Comparison of ENCODE assay signal across 7 cellular contexts in genomic region chr18:6521804-6522418, GRCh38.
DNase-seq lines count a peak whose midpoint lies in the region; ATAC-seq and TF ChIP-seq lines count a peak whose summit lies in the region.

No MANE protein-coding gene starts in this region.

- H3K4me1 ChIP-seq in Loucy (ENCODE audit: insufficient read depth, low read length, poor library complexity, severe bottlenecking) = no peaks in the 10 kb centered on the region
- no peaks in the 10 kb centered on the region for H3K4me1 ChIP-seq in adipocyte (ENCODE audit: control insufficient read depth, insufficient read depth, low read length)
- H3K4me1 ChIP-seq in liver (ENCODE audit: control insufficient read depth in 4 of 4, insufficient read depth in 4 of 4, low read length in 3 of 4) = no peaks in the 10 kb centered on the region
- H3K4me1 ChIP-seq in neuronal stem cell (ENCODE audit: control insufficient read depth in 2 of 2, insufficient read depth in 1 of 2, low read depth in 1 of 2, low read length in 2 of 2) = no peaks in the 10 kb centered on the region

- no peak overlapping the region for H4K91ac ChIP-seq in neuronal stem cell (ENCODE audit: low read depth, low read length, poor library complexity)

- DNase-seq in DMS79 (lab: John Stamatoyannopoulos, UW) (peak; percentile 5), GM19240 (ENCODE audit: insufficient read length, low spot score) (peak; percentile 32), adipocyte (ENCODE audit: low read depth) (peak; percentile 64), neuronal stem cell (ENCODE audit: low spot score) (no peak)

- H3K9ac ChIP-seq in Loucy (ENCODE audit: low read depth, low read length, poor library complexity, severe bottlenecking) (no peak overlapping the region), adipocyte (ENCODE audit: low read length) (no peak overlapping the region), liver (ENCODE audit: low read depth in 1 of 2, low read length in 2 of 2) (no peak overlapping the region), neuronal stem cell (ENCODE audit: low read depth, low read length, poor library complexity) (no peak overlapping the region)

- H3K27ac ChIP-seq in liver (ENCODE audit: low read depth in 1 of 2, low read length in 2 of 2) (no peak overlapping the region), neuronal stem cell (replicated peaks; ENCODE audit: low read length) (no peak overlapping the region)

- WGBS in liver = 43% methylated on average over 1 of the region's 1 CpG
- WGBS in neuronal stem cell (ENCODE audit: extremely low coverage in 2 of 2, insufficient read length in 2 of 2, insufficient replicate concordance in 1 of 2), 2 donors = no CpG with 5 or more reads among the region's 1 CpG

- H3K27me3 ChIP-seq in Loucy (ENCODE audit: insufficient read depth, low read length, poor library complexity, severe bottlenecking) = no peaks in the 10 kb centered on the region
- peaks cover 12% of the 10 kb centered on the region for H3K27me3 ChIP-seq in adipocyte (replicated peaks; ENCODE audit: control insufficient read depth, insufficient read depth, low read length)
- no peaks in the 10 kb centered on the region for H3K27me3 ChIP-seq in liver (ENCODE audit: control insufficient read depth in 4 of 4, insufficient read depth in 4 of 4, low read length in 3 of 4)
- no peaks in the 10 kb centered on the region for H3K27me3 ChIP-seq in neuronal stem cell (ENCODE audit: control insufficient read depth in 3 of 3, insufficient read depth in 3 of 3, low read depth in 1 of 3, low read length in 3 of 3)

- ATAC-seq in HG02623 (IDR thresholded peaks at IDR 0.05; ENCODE audit: unreplicated experiment) = no peak

- H3K18ac ChIP-seq in neuronal stem cell (ENCODE audit: low read length) = no peak overlapping the region

- no peak overlapping the region for H3K14ac ChIP-seq in neuronal stem cell (ENCODE audit: low read length)

- TF ChIP-seq CTCF in Loucy (conservative IDR thresholded peaks at IDR 0.05; ENCODE audit: low read length) (peak; percentile 73), liver (IDR thresholded peaks at IDR 0.05; ENCODE audit: low read depth, low read length, missing input control) (peak; percentile 93)

- H3K4ac ChIP-seq in neuronal stem cell (ENCODE audit: low read length) = no peak overlapping the region

- H2BK5ac ChIP-seq in neuronal stem cell (ENCODE audit: low read length) = no peak overlapping the region

- no peak overlapping the region for H2BK120ac ChIP-seq in neuronal stem cell (ENCODE audit: low read depth, low read length)

- no peak overlapping the region for H2AK5ac ChIP-seq in neuronal stem cell (ENCODE audit: low read depth, low read length)

- H3K4me3 ChIP-seq in Loucy (ENCODE audit: low read length, poor library complexity, severe bottlenecking) (no peak overlapping the region), adipocyte (ENCODE audit: low read length) (no peak overlapping the region), liver (ENCODE audit: low read depth in 1 of 3, low read length in 3 of 3) (no peak overlapping the region), neuronal stem cell (ENCODE audit: low read length in 2 of 2) (no peak overlapping the region)

- H3K9me2 ChIP-seq in Loucy (replicated peaks; ENCODE audit: low read depth, low read length) = no peaks in the 10 kb centered on the region

- H3K79me2 ChIP-seq in Loucy (ENCODE audit: insufficient read depth, low read length) = no peaks in the 10 kb centered on the region

- no peak overlapping the region for H2BK12ac ChIP-seq in neuronal stem cell (ENCODE audit: low read length)

- no peak overlapping the region for H4K8ac ChIP-seq in neuronal stem cell (ENCODE audit: low read depth, low read length)

- no peak overlapping the region for H2BK15ac ChIP-seq in neuronal stem cell (ENCODE audit: low read length)

- H2AFZ ChIP-seq in Loucy (ENCODE audit: low read length) = no peak overlapping the region
- H2AFZ ChIP-seq in neuronal stem cell (ENCODE audit: low read length) = no peak overlapping the region

- H3K9me3 ChIP-seq in Loucy (ENCODE audit: insufficient read depth, low read depth, low read length) (no peaks in the 10 kb centered on the region), adipocyte (ENCODE audit: control insufficient read depth, low read length) (peaks cover 4% of the 10 kb centered on the region), liver (ENCODE audit: control insufficient read depth in 4 of 4, low read length in 3 of 4) (no peaks in the 10 kb centered on the region), neuronal stem cell (replicated peaks in 1 of 2; ENCODE audit: control insufficient read depth in 2 of 2, insufficient read depth in 1 of 2, low read depth in 1 of 2, low read length in 2 of 2) (no peaks in the 10 kb centered on the region)

- peak; percentile 85 to 90 for TF ChIP-seq RAD21 in liver (IDR thresholded peaks at IDR 0.05)

- no peaks in the 10 kb centered on the region for H4K20me1 ChIP-seq in Loucy (ENCODE audit: insufficient read depth, low read length, poor library complexity, severe bottlenecking)

- no peaks in the 10 kb centered on the region for H3F3A ChIP-seq in Loucy (ENCODE audit: low read depth)

- H3K36me3 ChIP-seq in Loucy (ENCODE audit: insufficient read depth, low read length) (no peaks in the 10 kb centered on the region), adipocyte (ENCODE audit: control insufficient read depth, insufficient read depth, low read length, severe bottlenecking) (no peaks in the 10 kb centered on the region), liver (ENCODE audit: control insufficient read depth in 4 of 4, insufficient read depth in 3 of 4, low read depth in 1 of 4, low read length in 3 of 4) (no peaks in the 10 kb centered on the region), neuronal stem cell (replicated peaks in 1 of 2; ENCODE audit: control insufficient read depth in 2 of 2, insufficient read depth in 2 of 2, low read length in 2 of 2) (no peaks in the 10 kb centered on the region)

- H3K4me2 ChIP-seq in Loucy (ENCODE audit: low read depth, low read length, poor library complexity, severe bottlenecking) (no peak overlapping the region), neuronal stem cell (ENCODE audit: insufficient read depth, low read length, poor library complexity, severe bottlenecking) (no peak overlapping the region)

- H3K23ac ChIP-seq in neuronal stem cell (ENCODE audit: low read depth, low read length, poor library complexity) = no peak overlapping the region

- H3K79me1 ChIP-seq in neuronal stem cell (ENCODE audit: low read depth, low read length) = no peaks in the 10 kb centered on the region

TF ChIP-seq in liver, 16 proteins besides CTCF, POLR2A, EP300 and RAD21 (continues in another document):
- TF ChIP-seq HNF4G (IDR thresholded peaks at IDR 0.05) (no peak), ATF3 (IDR thresholded peaks at IDR 0.05) (no peak), EGR1 (IDR thresholded peaks at IDR 0.05; ENCODE audit: low read depth in 2 of 2) (no peak), ZBTB33 (IDR thresholded peaks at IDR 0.05) (no peak), FOXA2 (IDR thresholded peaks at IDR 0.05) (no peak), NR2F2 (IDR thresholded peaks at IDR 0.05) (no peak), REST (IDR thresholded peaks at IDR 0.05) (no peak), GABPA (IDR thresholded peaks at IDR 0.05 in 1 of 2, conservative IDR thresholded peaks at IDR 0.05 in 1 of 2) (no peak), YY1 (IDR thresholded peaks at IDR 0.05) (no peak), MAX (IDR thresholded peaks at IDR 0.05) (no peak), RXRA (IDR thresholded peaks at IDR 0.05) (no peak)
